24 cellular contexts compared by ENCODE assay signal in genomic region chr12:67942704-67943103, GRCh38. TPM values are rescaled to one million over a fixed set of nuclear protein-coding genes. Genes with fewer than 3 reads are reported as not detected.
A peak's percentile ranks its signal among the peaks of the same experiment; 100 is the strongest.
DNase-seq lines count a peak whose midpoint lies in the region; ATAC-seq, FAIRE-seq and TF ChIP-seq lines count a peak whose summit lies in the region.
"Had no signal": no experiment of that assay in that cellular context is flagged by ENCODE, and none has a peak within 500 bp of the region (broad histone marks: within the 10 kb centered on the region; RNA-seq: fewer than 3 reads in every experiment).

No MANE protein-coding gene starts in this region.

- H3K9ac ChIP-seq in smooth muscle cell (ENCODE audit: low read depth), result peak overlapping the region; percentile 18

- TF ChIP-seq CTCF in heart left ventricle (IDR thresholded peaks at IDR 0.05) (no peak), nephron (IDR thresholded peaks at IDR 0.05; ENCODE audit: unreplicated experiment in 3 of 3) (no peak), smooth muscle cell (IDR thresholded peaks at IDR 0.05; ENCODE audit: borderline replicate concordance, insufficient read depth, poor library complexity, severe bottlenecking) (no peak), pancreas (IDR thresholded peaks at IDR 0.05) (no peak)

- H3K27me3 Mint-ChIP-seq in nephron (ENCODE audit: low read depth), result no peaks in the 10 kb centered on the region

- H3K27me3 ChIP-seq in heart left ventricle (no peaks in the 10 kb centered on the region), right cardiac atrium (ENCODE audit: control insufficient read depth, insufficient read depth) (no peaks in the 10 kb centered on the region), smooth muscle cell (ENCODE audit: low read depth) (no peaks in the 10 kb centered on the region), pancreas (no peaks in the 10 kb centered on the region)
- H3K27me3 ChIP-seq: esophagus muscularis mucosa, left lung, tibial nerve had no signal

- H4K20me1 ChIP-seq in smooth muscle cell (ENCODE audit: low read depth), result no peaks in the 10 kb centered on the region

- H3K4me3 Mint-ChIP-seq in nephron, result peak overlapping the region in 1 of 3 experiments; percentile 14
- H3K4me3 Mint-ChIP-seq: activated CD4-positive, alpha-beta T cell treated with anti-CD3 and anti-CD28 coated beads for 36 hours; immature natural killer cell; naive thymus-derived CD8-positive, alpha-beta T cell had no signal

- TF ChIP-seq POLR2A in heart left ventricle (IDR thresholded peaks at IDR 0.05), result no peak

- H3K9me3 Mint-ChIP-seq in nephron, result no peaks in the 10 kb centered on the region
- H3K9me3 Mint-ChIP-seq: activated naive CD4-positive, alpha-beta T cell treated with anti-CD3 and anti-CD28 coated beads, Interleukin-2, amount 50 U/mL, for 72 hours; immature natural killer cell; naive thymus-derived CD8-positive, alpha-beta T cell had no signal

- peaks cover 38% of the 10 kb centered on the region for H3K4me1 Mint-ChIP-seq in nephron
- H3K4me1 Mint-ChIP-seq: immature natural killer cell had no signal

- no peaks in the 10 kb centered on the region for H3K36me3 ChIP-seq in heart left ventricle
- no peaks in the 10 kb centered on the region for H3K36me3 ChIP-seq in smooth muscle cell (ENCODE audit: low read depth)
- no peaks in the 10 kb centered on the region for H3K36me3 ChIP-seq in pancreas
- H3K36me3 ChIP-seq: BE2C, esophagus muscularis mucosa, left lung, tibial nerve had no signal

- H3K4me1 ChIP-seq in heart left ventricle, result peaks cover 0 to 25% (median 7%) of the 10 kb centered on the region in 12 donors
- H3K4me1 ChIP-seq in right cardiac atrium (ENCODE audit: control insufficient read depth, insufficient read depth, low read length), result no peaks in the 10 kb centered on the region
- peaks cover 25% of the 10 kb centered on the region for H3K4me1 ChIP-seq in smooth muscle cell (ENCODE audit: low read depth)
- peaks cover 4 to 9% (median 5%) of the 10 kb centered on the region in 3 donors for H3K4me1 ChIP-seq in pancreas
- H3K4me1 ChIP-seq: BE2C, left lung had no signal

- no peak for FAIRE-seq in pancreas (lab: Jason Lieb, UNC)

- H3K79me2 ChIP-seq in smooth muscle cell (ENCODE audit: low read depth), result no peaks in the 10 kb centered on the region

- H2AFZ ChIP-seq in smooth muscle cell (ENCODE audit: low read depth), result peak overlapping the region; percentile 84

- no peak overlapping the region for H3K4me3 ChIP-seq in heart left ventricle
- H3K4me3 ChIP-seq in right cardiac atrium (ENCODE audit: low read length), result no peak overlapping the region
- H3K4me3 ChIP-seq in smooth muscle cell, result no peak overlapping the region
- no peak overlapping the region for H3K4me3 ChIP-seq in pancreas
- H3K4me3 ChIP-seq: esophagus muscularis mucosa, left lung, skin epidermis, tibial nerve had no signal

- H3K27ac ChIP-seq in heart left ventricle (peak overlapping the region in 8 of 12 donors; percentile 6 to 65 (median 28)), right cardiac atrium (ENCODE audit: low read length) (no peak overlapping the region), smooth muscle cell (ENCODE audit: low read depth) (peak overlapping the region; percentile 62), pancreas (no peak overlapping the region)
- H3K27ac ChIP-seq: foreskin keratinocyte, left lung, RWPE1, skin epidermis, tibial nerve had no signal

- peak overlapping the region; percentile 38 for H3K4me2 ChIP-seq in smooth muscle cell

- H3K27ac Mint-ChIP-seq in nephron, result peak overlapping the region; percentile 36 to 74 (median 54)
- H3K27ac Mint-ChIP-seq: activated CD4-positive, alpha-beta T cell treated with anti-CD3 and anti-CD28 coated beads for 36 hours; activated naive CD4-positive, alpha-beta T cell treated with anti-CD3 and anti-CD28 coated beads, Interleukin-2, amount 50 U/mL, for 72 hours; immature natural killer cell had no signal

- intact Hi-C loops in heart left ventricle (cut with DNase I) (loop anchor here (1.0 to 10.0 kb wide), 17 partner anchors 138 to 588 kb away; partner anchors contain the start of gene DYRK2 (in 3 of the 10)), right cardiac atrium (cut with DNase I) (loop anchor here (2.0 to 10.0 kb wide), 7 partner anchors 285 to 588 kb away; partner anchors contain the start of gene DYRK2 (in 1 of the 4)), pancreas (cut with DNase I) (loop anchor here in 2 of 3 donors (5.0 to 10.0 kb wide), 2 partner anchors 585 to 588 kb away; no protein-coding TSS in a partner anchor)

- no peaks in the 10 kb centered on the region for H3K36me3 Mint-ChIP-seq in nephron (ENCODE audit: low read depth)
- H3K36me3 Mint-ChIP-seq: activated naive CD4-positive, alpha-beta T cell treated with anti-CD3 and anti-CD28 coated beads, Interleukin-2, amount 50 U/mL, for 72 hours; immature natural killer cell; naive thymus-derived CD8-positive, alpha-beta T cell had no signal

- peaks cover 5% of the 10 kb centered on the region for H3F3A ChIP-seq in smooth muscle cell (ENCODE audit: low read depth)

- ATAC-seq in heart left ventricle (no peak), right cardiac atrium (no peak), pancreas (no peak), GM19397 (IDR thresholded peaks at IDR 0.05; ENCODE audit: unreplicated experiment) (no peak)

- DNase-seq in heart left ventricle (no peak), right cardiac atrium (no peak), RPMI7951 (ENCODE audit: low read depth) (peak; percentile 15), smooth muscle cell (lab: John Stamatoyannopoulos, UW; ENCODE audit: unreplicated experiment) (no peak), nucleus accumbens (lab: John Stamatoyannopoulos, UW) (no peak), pancreas (no peak)
- DNase-seq: cortex of kidney, DMS79, left lung had no signal

- 69 to 80% (median 71%) methylated on average over 3 of the region's 3 CpGs for WGBS in heart left ventricle, 4 donors
- whole genome bisulfite sequencing in right cardiac atrium, result 80% methylated on average over 3 of the region's 3 CpGs
- 60% methylated on average over 3 of the region's 3 CpGs for WGBS in smooth muscle cell (ENCODE audit: low lambda C conversion rate)
- WGBS in pancreas, 2 donors, result 84 to 95% methylated on average over 3 of the region's 3 CpGs

- no peaks in the 10 kb centered on the region for H3K9me3 ChIP-seq in heart left ventricle
- H3K9me3 ChIP-seq in right cardiac atrium (ENCODE audit: control insufficient read depth, low read length), result no peaks in the 10 kb centered on the region
- H3K9me3 ChIP-seq in smooth muscle cell (replicated peaks; ENCODE audit: low read depth), result no peaks in the 10 kb centered on the region
- no peaks in the 10 kb centered on the region for H3K9me3 ChIP-seq in pancreas
- H3K9me3 ChIP-seq: BE2C, esophagus muscularis mucosa, left lung, tibial nerve had no signal

RNA-seq across cellular contexts. Expression of gene IFNG-AS1, which starts 46.5 kb away (rescaled TPM):
- total RNA-seq in heart left ventricle (under 1 TPM in 6 of 9 donors, not detected in 3; 0.32 to 0.70 (median 0.65) TPM), right cardiac atrium (1 to 10 TPM in 1 of 4 donors, under 1 TPM in 2, not detected in 1; 0.80 to 1.4 (median 0.93) TPM), smooth muscle cell (0.49 and 0.76 TPM in 2 replicates), pancreas (under 1 TPM in 2 of 6 donors, not detected in 4; 0.22 to 0.29 TPM)
- polyA plus RNA-seq in heart left ventricle (under 1 TPM in 1 of 2 donors, not detected in 1; 0.34 TPM), right cardiac atrium (0.79 TPM), smooth muscle cell (0.11 TPM in 1 of 2 replicates, not detected in the other), pancreas (not detected)
- total RNA-seq in RPMI7951 (2014; rRNA removed; shearing (Covaris generic)), result not detected in 2 replicates
- total RNA-seq: A673; esophagus muscularis mucosa; foreskin keratinocyte; H7; T-helper 2 cell treated with Interferon-gamma antibody and Interleukin-4, amounts not matched to agents 100 ng/mL and 5 ng/mL, for 36 hours; tibial nerve had no signal
- polyA plus RNA-seq: foreskin keratinocyte had no signal

Comparison
In these comparisons a context has a peak if more than half of its experiments do, and no peak if none do; other contexts are left out.
1. H3K27ac ChIP-seq: peak in heart left ventricle (8 of 12) and smooth muscle cell (single experiment); none in right cardiac atrium (single experiment) and pancreas (0 of 4).